Comparison of ENCODE assay signal across 28 cellular contexts in the genomic region with DNA sequence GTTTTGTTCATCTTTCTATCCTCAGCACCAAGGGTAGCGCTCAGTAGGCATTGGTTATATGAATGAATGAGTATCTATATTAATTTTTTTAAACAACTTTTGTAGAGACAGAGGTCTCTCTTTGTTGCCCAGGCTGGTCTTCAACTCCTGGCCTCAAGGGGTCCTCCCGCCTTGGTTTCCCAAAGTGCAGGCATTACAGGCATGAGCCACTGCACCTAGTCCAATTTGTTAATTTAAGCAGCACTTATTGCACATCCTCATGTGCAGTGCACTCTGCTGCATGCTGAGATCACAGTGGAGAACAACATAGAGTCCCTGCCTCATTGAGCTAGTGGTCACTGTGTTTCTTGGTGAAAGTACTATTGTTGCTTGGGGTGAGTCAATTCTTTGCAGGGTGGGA.
"Had no signal": no experiment of that assay in that cellular context is flagged by ENCODE, and none has a peak within 500 bp of the region (broad histone marks: within the 10 kb centered on the region; RNA-seq: fewer than 3 reads in every experiment).

No MANE protein-coding gene starts in this region.

- H3K36me3 Mint-ChIP-seq: activated naive CD4-positive, alpha-beta T cell treated with anti-CD3 and anti-CD28 coated beads, Interleukin-2, amount 50 U/mL, for 72 hours; stimulated activated memory B cell treated with anti-CD40 and anti-IgM and Interleukin-4, amounts not matched to agents 10 μg/mL and 1 μg/mL and 100 μg/mL, for 72 hours had no signal

- ATAC-seq: activated CD4-positive, alpha-beta T cell treated with anti-CD3 and anti-CD28 coated beads for 36 hours; activated naive CD4-positive, alpha-beta T cell treated with anti-CD3 and anti-CD28 coated beads, Interleukin-2, amount 50 U/mL, for 72 hours; activated T-cell treated with anti-CD3 and anti-CD28 coated beads, Interleukin-2, amount 50 U/mL, for 72 hours; body of pancreas; effector memory CD8-positive, alpha-beta T cell; mucosa of descending colon; stimulated activated memory B cell treated with anti-CD40 and anti-IgM and Interleukin-4, amounts not matched to agents 10 μg/mL and 1 μg/mL and 100 μg/mL, for 72 hours; stimulated activated naive CD8-positive, alpha-beta T cell treated with anti-CD3 and anti-CD28 coated beads, Interleukin-15, amount 100 ng/mL, for 72 hours had no signal

- H3K4me3 ChIP-seq: body of pancreas, cardiac muscle cell, left lung, lung, mucosa of descending colon, ovary, right lobe of liver, skin epidermis, upper lobe of left lung had no signal

- H3K9me3 Mint-ChIP-seq: activated naive CD4-positive, alpha-beta T cell treated with anti-CD3 and anti-CD28 coated beads, Interleukin-2, amount 50 U/mL, for 72 hours; activated T-cell treated with anti-CD3 and anti-CD28 coated beads, Interleukin-2, amount 50 U/mL, for 72 hours; effector memory CD8-positive, alpha-beta T cell; stimulated activated memory B cell treated with anti-CD40 and anti-IgM and Interleukin-4, amounts not matched to agents 10 μg/mL and 1 μg/mL and 100 μg/mL, for 72 hours; stimulated activated naive CD8-positive, alpha-beta T cell treated with anti-CD3 and anti-CD28 coated beads, Interleukin-15, amount 100 ng/mL, for 72 hours; T-helper 2 cell treated with Interferon-gamma antibody and Interleukin-4, amounts not matched to agents 5 μg/mL and 100 μg/mL, for 36 hours had no signal

- H3K27ac Mint-ChIP-seq: activated CD4-positive, alpha-beta T cell treated with anti-CD3 and anti-CD28 coated beads for 36 hours; activated naive CD4-positive, alpha-beta T cell treated with anti-CD3 and anti-CD28 coated beads, Interleukin-2, amount 50 U/mL, for 72 hours; activated T-cell treated with anti-CD3 and anti-CD28 coated beads, Interleukin-2, amount 50 U/mL, for 72 hours; effector memory CD8-positive, alpha-beta T cell; nephron progenitor cell; progenitor cell of endocrine pancreas; stimulated activated memory B cell treated with anti-CD40 and anti-IgM and Interleukin-4, amounts not matched to agents 10 μg/mL and 1 μg/mL and 100 μg/mL, for 72 hours; stimulated activated naive CD8-positive, alpha-beta T cell treated with anti-CD3 and anti-CD28 coated beads, Interleukin-15, amount 100 ng/mL, for 72 hours; T-helper 2 cell treated with Interferon-gamma antibody and Interleukin-4, amounts not matched to agents 5 μg/mL and 100 μg/mL, for 36 hours had no signal

- H3K27ac ChIP-seq: body of pancreas, left lung, neutrophil, ovary, right lobe of liver had no signal

- H3K4me3 Mint-ChIP-seq: activated CD4-positive, alpha-beta T cell treated with anti-CD3 and anti-CD28 coated beads for 36 hours; activated T-cell treated with anti-CD3 and anti-CD28 coated beads, Interleukin-2, amount 50 U/mL, for 72 hours; effector memory CD8-positive, alpha-beta T cell; nephron progenitor cell; stimulated activated memory B cell treated with anti-CD40 and anti-IgM and Interleukin-4, amounts not matched to agents 10 μg/mL and 1 μg/mL and 100 μg/mL, for 72 hours; stimulated activated naive CD8-positive, alpha-beta T cell treated with anti-CD3 and anti-CD28 coated beads, Interleukin-15, amount 100 ng/mL, for 72 hours; T-helper 2 cell treated with Interferon-gamma antibody and Interleukin-4, amounts not matched to agents 5 μg/mL and 100 μg/mL, for 36 hours had no signal

- H3K27me3 Mint-ChIP-seq: progenitor cell of endocrine pancreas; stimulated activated memory B cell treated with anti-CD40 and anti-IgM and Interleukin-4, amounts not matched to agents 10 μg/mL and 1 μg/mL and 100 μg/mL, for 72 hours; stimulated activated naive CD8-positive, alpha-beta T cell treated with anti-CD3 and anti-CD28 coated beads, Interleukin-15, amount 100 ng/mL, for 72 hours had no signal

- DNase-seq: activated CD4-positive, alpha-beta T cell treated with anti-CD3 and anti-CD28 coated beads for 36 hours; activated CD4-positive, alpha-beta T cell treated with anti-CD3 and anti-CD28 coated beads, Interleukin-2, amount 50 U/mL, for 4 hours; activated CD4-positive, CD25-positive, alpha-beta regulatory T cell; activated naive CD4-positive, alpha-beta T cell; activated T-cell treated with anti-CD3 and anti-CD28 coated beads for 4 hours; activated T-cell treated with anti-CD3 and anti-CD28 coated beads, Interleukin-2, amount 50 U/mL, for 72 hours; cortex of kidney; effector memory CD8-positive, alpha-beta T cell; head of caudate nucleus; left lung; mucosa of descending colon; right lobe of liver; stimulated activated CD4-positive, alpha-beta T cell treated with anti-CD3 and anti-CD28 coated beads, Interleukin-12 subunit alpha, Interleukin-12 subunit beta, amount 100 ng/mL, for 4 hours; stimulated activated CD4-positive, alpha-beta T cell treated with anti-CD3 and anti-CD28 coated beads, Interleukin-4, amount 100 ng/mL, for 1 hour; stimulated activated naive CD8-positive, alpha-beta T cell treated with anti-CD3 and anti-CD28 coated beads, Interleukin-15, amount 100 ng/mL, for 72 hours; T-helper 1 cell had no signal

- H3K4me1 Mint-ChIP-seq: activated CD4-positive, alpha-beta T cell treated with anti-CD3 and anti-CD28 coated beads for 36 hours; stimulated activated memory B cell treated with anti-CD40 and anti-IgM and Interleukin-4, amounts not matched to agents 10 μg/mL and 1 μg/mL and 100 μg/mL, for 72 hours; stimulated activated naive CD8-positive, alpha-beta T cell treated with anti-CD3 and anti-CD28 coated beads, Interleukin-15, amount 100 ng/mL, for 72 hours had no signal
